Comparison of ENCODE assay signal across 9 cellular contexts in genomic region chr11:44611687-44612437, GRCh38.
DNase-seq lines count a peak whose midpoint lies in the region; ATAC-seq and TF ChIP-seq lines count a peak whose summit lies in the region.
"Had no signal": no experiment of that assay in that cellular context is flagged by ENCODE, and none has a peak within 500 bp of the region (broad histone marks: within the 10 kb centered on the region; RNA-seq: fewer than 3 reads in every experiment).

No MANE protein-coding gene starts in this region.

- H3K36me3 ChIP-seq in GM06990 (ENCODE audit: control insufficient read depth, insufficient read depth, low read length), result peaks cover 33% of the 10 kb centered on the region

- H3K4me1 Mint-ChIP-seq in T-helper 1 cell treated with Interleukin-12 subunit alpha and Interleukin-12 subunit beta and Interleukin-4 antibody, amounts not matched to agents 30 μg/mL and 1 μg/mL, for 36 hours (ENCODE audit: low read depth), result peaks cover 82% of the 10 kb centered on the region
- H3K4me1 Mint-ChIP-seq in nephron progenitor cell, result peaks cover 32% of the 10 kb centered on the region

- H3K27ac Mint-ChIP-seq in T-helper 1 cell treated with Interleukin-12 subunit alpha and Interleukin-12 subunit beta and Interleukin-4 antibody, amounts not matched to agents 30 μg/mL and 1 μg/mL, for 36 hours, result peak overlapping the region; percentile 84
- no peak overlapping the region for H3K27ac Mint-ChIP-seq in nephron progenitor cell

- no peaks in the 10 kb centered on the region for H3K27me3 ChIP-seq in GM06990 (replicated peaks; ENCODE audit: control insufficient read depth, insufficient read depth, low read length)

- no peaks in the 10 kb centered on the region for H3K27me3 Mint-ChIP-seq in T-helper 1 cell treated with Interleukin-12 subunit alpha and Interleukin-12 subunit beta and Interleukin-4 antibody, amounts not matched to agents 30 μg/mL and 1 μg/mL, for 36 hours (ENCODE audit: low read depth)
- peaks cover 11% of the 10 kb centered on the region for H3K27me3 Mint-ChIP-seq in nephron progenitor cell (ENCODE audit: low read depth, poor library complexity)
- H3K27me3 Mint-ChIP-seq: brain had no signal

- ATAC-seq in GM21737 (IDR thresholded peaks at IDR 0.05; ENCODE audit: unreplicated experiment), result peak; percentile 33
- ATAC-seq in HG03442 (IDR thresholded peaks at IDR 0.05; ENCODE audit: unreplicated experiment), result no peak

- DNase-seq in GM06990 (ENCODE audit: extremely low read depth, insufficient read length) (peak; percentile 71), NOMO-1 treated with DMSO at 0.1 percent for 48 hours (lab: John Stamatoyannopoulos, UW; ENCODE audit: unreplicated experiment) (no peak), nephron progenitor cell (no peak)
- DNase-seq in central memory CD4-positive, alpha-beta T cell, result peak; percentile 81
- DNase-seq in stimulated activated CD8-positive, alpha-beta memory T cell treated with anti-CD3 and anti-CD28 coated beads, Interleukin-7, amount 100 ng/mL, for 48 hours (ENCODE audit: extremely low read depth in 1 of 2, low read depth in 1 of 2), result peak; percentile 47 to 72

- no peaks in the 10 kb centered on the region for H3K9me3 Mint-ChIP-seq in T-helper 1 cell treated with Interleukin-12 subunit alpha and Interleukin-12 subunit beta and Interleukin-4 antibody, amounts not matched to agents 30 μg/mL and 1 μg/mL, for 36 hours
- H3K9me3 Mint-ChIP-seq in nephron progenitor cell, result no peaks in the 10 kb centered on the region
- H3K9me3 Mint-ChIP-seq: brain had no signal

- peaks cover 59% of the 10 kb centered on the region for H3K36me3 Mint-ChIP-seq in T-helper 1 cell treated with Interleukin-12 subunit alpha and Interleukin-12 subunit beta and Interleukin-4 antibody, amounts not matched to agents 30 μg/mL and 1 μg/mL, for 36 hours (ENCODE audit: low read depth)
- no peaks in the 10 kb centered on the region for H3K36me3 Mint-ChIP-seq in nephron progenitor cell (ENCODE audit: low read depth)

- TF ChIP-seq CTCF in GM06990 (IDR thresholded peaks at IDR 0.05; ENCODE audit: insufficient read depth, low read length, poor library complexity, severe bottlenecking) (no peak), nephron progenitor cell (IDR thresholded peaks at IDR 0.05) (no peak)

- H3K4me3 Mint-ChIP-seq in T-helper 1 cell treated with Interleukin-12 subunit alpha and Interleukin-12 subunit beta and Interleukin-4 antibody, amounts not matched to agents 30 μg/mL and 1 μg/mL, for 36 hours, result peak overlapping the region; percentile 34
- H3K4me3 Mint-ChIP-seq in nephron progenitor cell, result no peak overlapping the region
- H3K4me3 Mint-ChIP-seq: brain had no signal

- H3K4me3 ChIP-seq in GM06990 (replicated peaks; ENCODE audit: low read depth, low read length), result no peak overlapping the region

Comparison
In these comparisons a context has a peak if more than half of its experiments do, and no peak if none do; other contexts are left out.
1. DNase-seq: peak in GM06990 (single experiment), central memory CD4-positive, alpha-beta T cell (single experiment) and stimulated activated CD8-positive, alpha-beta memory T cell treated with anti-CD3 and anti-CD28 coated beads, Interleukin-7, amount 100 ng/mL, for 48 hours (2 of 2); none in NOMO-1 treated with DMSO at 0.1 percent for 48 hours (single experiment) and nephron progenitor cell (single experiment).